1 cellular context compared by ENCODE assay signal in genomic region chr6:143575440-143575839, GRCh38.
A peak's percentile ranks its signal among the peaks of the same experiment; 100 is the strongest.
TF ChIP-seq lines count a peak whose summit lies in the region.

No MANE protein-coding gene starts in this region.

TF ChIP-seq in HepG2, 621 proteins besides CTCF, POLR2A, EP300 and RAD21 (continued from another document):
- TF ChIP-seq, protein P1, sequence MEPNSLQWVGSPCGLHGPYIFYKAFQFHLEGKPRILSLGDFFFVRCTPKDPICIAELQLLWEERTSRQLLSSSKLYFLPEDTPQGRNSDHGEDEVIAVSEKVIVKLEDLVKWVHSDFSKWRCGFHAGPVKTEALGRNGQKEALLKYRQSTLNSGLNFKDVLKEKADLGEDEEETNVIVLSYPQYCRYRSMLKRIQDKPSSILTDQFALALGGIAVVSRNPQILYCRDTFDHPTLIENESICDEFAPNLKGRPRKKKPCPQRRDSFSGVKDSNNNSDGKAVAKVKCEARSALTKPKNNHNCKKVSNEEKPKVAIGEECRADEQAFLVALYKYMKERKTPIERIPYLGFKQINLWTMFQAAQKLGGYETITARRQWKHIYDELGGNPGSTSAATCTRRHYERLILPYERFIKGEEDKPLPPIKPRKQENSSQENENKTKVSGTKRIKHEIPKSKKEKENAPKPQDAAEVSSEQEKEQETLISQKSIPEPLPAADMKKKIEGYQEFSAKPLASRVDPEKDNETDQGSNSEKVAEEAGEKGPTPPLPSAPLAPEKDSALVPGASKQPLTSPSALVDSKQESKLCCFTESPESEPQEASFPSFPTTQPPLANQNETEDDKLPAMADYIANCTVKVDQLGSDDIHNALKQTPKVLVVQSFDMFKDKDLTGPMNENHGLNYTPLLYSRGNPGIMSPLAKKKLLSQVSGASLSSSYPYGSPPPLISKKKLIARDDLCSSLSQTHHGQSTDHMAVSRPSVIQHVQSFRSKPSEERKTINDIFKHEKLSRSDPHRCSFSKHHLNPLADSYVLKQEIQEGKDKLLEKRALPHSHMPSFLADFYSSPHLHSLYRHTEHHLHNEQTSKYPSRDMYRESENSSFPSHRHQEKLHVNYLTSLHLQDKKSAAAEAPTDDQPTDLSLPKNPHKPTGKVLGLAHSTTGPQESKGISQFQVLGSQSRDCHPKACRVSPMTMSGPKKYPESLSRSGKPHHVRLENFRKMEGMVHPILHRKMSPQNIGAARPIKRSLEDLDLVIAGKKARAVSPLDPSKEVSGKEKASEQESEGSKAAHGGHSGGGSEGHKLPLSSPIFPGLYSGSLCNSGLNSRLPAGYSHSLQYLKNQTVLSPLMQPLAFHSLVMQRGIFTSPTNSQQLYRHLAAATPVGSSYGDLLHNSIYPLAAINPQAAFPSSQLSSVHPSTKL (CRISPR knock-in tag; IDR thresholded peaks at IDR 0.05), result peak; percentile 23; the same call in 1 of the 2 replicates
- TF ChIP-seq STAG1 (CRISPR knock-in tag; IDR thresholded peaks at IDR 0.05), result peak; percentile 100
- no peak for TF ChIP-seq FOXK2 (IDR thresholded peaks at IDR 0.05)
- TF ChIP-seq ARID4A (CRISPR knock-in tag; IDR thresholded peaks at IDR 0.05; ENCODE audit: borderline replicate concordance), result no peak
- TF ChIP-seq BHLHE40 (IDR thresholded peaks at IDR 0.05; ENCODE audit: low read length), result no peak
- TF ChIP-seq HNRNPL (IDR thresholded peaks at IDR 0.05; ENCODE audit: low read depth, low read length), result no peak
- no peak; the same call in 1 of the 2 replicates for TF ChIP-seq YEATS2 (CRISPR knock-in tag; IDR thresholded peaks at IDR 0.05; ENCODE audit: borderline replicate concordance)
- TF ChIP-seq ZNF20 (CRISPR knock-in tag; IDR thresholded peaks at IDR 0.05), result no peak
- peak; percentile 31; the same call in 1 of the 2 replicates for TF ChIP-seq KAT8 (CRISPR knock-in tag; IDR thresholded peaks at IDR 0.05)
- no peak for TF ChIP-seq ZNF160 (CRISPR knock-in tag; IDR thresholded peaks at IDR 0.05)
- TF ChIP-seq, protein P2, sequence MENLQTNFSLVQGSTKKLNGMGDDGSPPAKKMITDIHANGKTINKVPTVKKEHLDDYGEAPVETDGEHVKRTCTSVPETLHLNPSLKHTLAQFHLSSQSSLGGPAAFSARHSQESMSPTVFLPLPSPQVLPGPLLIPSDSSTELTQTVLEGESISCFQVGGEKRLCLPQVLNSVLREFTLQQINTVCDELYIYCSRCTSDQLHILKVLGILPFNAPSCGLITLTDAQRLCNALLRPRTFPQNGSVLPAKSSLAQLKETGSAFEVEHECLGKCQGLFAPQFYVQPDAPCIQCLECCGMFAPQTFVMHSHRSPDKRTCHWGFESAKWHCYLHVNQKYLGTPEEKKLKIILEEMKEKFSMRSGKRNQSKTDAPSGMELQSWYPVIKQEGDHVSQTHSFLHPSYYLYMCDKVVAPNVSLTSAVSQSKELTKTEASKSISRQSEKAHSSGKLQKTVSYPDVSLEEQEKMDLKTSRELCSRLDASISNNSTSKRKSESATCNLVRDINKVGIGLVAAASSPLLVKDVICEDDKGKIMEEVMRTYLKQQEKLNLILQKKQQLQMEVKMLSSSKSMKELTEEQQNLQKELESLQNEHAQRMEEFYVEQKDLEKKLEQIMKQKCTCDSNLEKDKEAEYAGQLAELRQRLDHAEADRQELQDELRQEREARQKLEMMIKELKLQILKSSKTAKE (CRISPR knock-in tag; IDR thresholded peaks at IDR 0.05; ENCODE audit: borderline replicate concordance), result no peak
- peak; percentile 55; the same call in 1 of the 2 replicates for TF ChIP-seq ZNF331 (CRISPR knock-in tag; IDR thresholded peaks at IDR 0.05)
- TF ChIP-seq ZNF792 (CRISPR knock-in tag; IDR thresholded peaks at IDR 0.05), result 0 out of 2 replicates have a peak, but pooled peaks have one; percentile 19
- 0 out of 2 replicates have a peak, but pooled peaks have one; percentile 19 for TF ChIP-seq CEBPG (CRISPR knock-in tag; IDR thresholded peaks at IDR 0.05)
- TF ChIP-seq BRD4 (CRISPR knock-in tag; IDR thresholded peaks at IDR 0.05), result no peak
- TF ChIP-seq SATB2 (CRISPR knock-in tag; IDR thresholded peaks at IDR 0.05), result no peak
- no peak for TF ChIP-seq KDM3A (CRISPR knock-in tag; IDR thresholded peaks at IDR 0.05; ENCODE audit: low read depth)
- no peak for TF ChIP-seq FIP1L1 (IDR thresholded peaks at IDR 0.05; ENCODE audit: borderline replicate concordance, insufficient read depth, low read depth, low read length)
- TF ChIP-seq ZNF468 (CRISPR knock-in tag; IDR thresholded peaks at IDR 0.05), result no peak
- TF ChIP-seq, protein P3, sequence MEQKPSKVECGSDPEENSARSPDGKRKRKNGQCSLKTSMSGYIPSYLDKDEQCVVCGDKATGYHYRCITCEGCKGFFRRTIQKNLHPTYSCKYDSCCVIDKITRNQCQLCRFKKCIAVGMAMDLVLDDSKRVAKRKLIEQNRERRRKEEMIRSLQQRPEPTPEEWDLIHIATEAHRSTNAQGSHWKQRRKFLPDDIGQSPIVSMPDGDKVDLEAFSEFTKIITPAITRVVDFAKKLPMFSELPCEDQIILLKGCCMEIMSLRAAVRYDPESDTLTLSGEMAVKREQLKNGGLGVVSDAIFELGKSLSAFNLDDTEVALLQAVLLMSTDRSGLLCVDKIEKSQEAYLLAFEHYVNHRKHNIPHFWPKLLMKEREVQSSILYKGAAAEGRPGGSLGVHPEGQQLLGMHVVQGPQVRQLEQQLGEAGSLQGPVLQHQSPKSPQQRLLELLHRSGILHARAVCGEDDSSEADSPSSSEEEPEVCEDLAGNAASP (CRISPR knock-in tag; IDR thresholded peaks at IDR 0.05; ENCODE audit: borderline replicate concordance), result peak; percentile 61; the same call in 1 of the 2 replicates
- no peak for TF ChIP-seq HNRNPK (IDR thresholded peaks at IDR 0.05; ENCODE audit: low read depth, low read length, poor library complexity, severe bottlenecking)
- 0 out of 4 replicates have a peak, but pooled peaks of 1 of the 2 experiments have one; percentile 33 for TF ChIP-seq HMGXB4 (CRISPR knock-in tag; IDR thresholded peaks at IDR 0.05; ENCODE audit: borderline replicate concordance in 1 of 2, low read depth in 1 of 2)
- TF ChIP-seq BCL6 (CRISPR knock-in tag; IDR thresholded peaks at IDR 0.05), result peak; percentile 14; the same call in 1 of the 2 replicates
- TF ChIP-seq SAP130 (CRISPR knock-in tag; IDR thresholded peaks at IDR 0.05; ENCODE audit: low read depth), result peak; percentile 27; the same call in 1 of the 2 replicates
- no peak for TF ChIP-seq NFIB (CRISPR knock-in tag; IDR thresholded peaks at IDR 0.05; ENCODE audit: borderline replicate concordance)
